In the genomic region with DNA sequence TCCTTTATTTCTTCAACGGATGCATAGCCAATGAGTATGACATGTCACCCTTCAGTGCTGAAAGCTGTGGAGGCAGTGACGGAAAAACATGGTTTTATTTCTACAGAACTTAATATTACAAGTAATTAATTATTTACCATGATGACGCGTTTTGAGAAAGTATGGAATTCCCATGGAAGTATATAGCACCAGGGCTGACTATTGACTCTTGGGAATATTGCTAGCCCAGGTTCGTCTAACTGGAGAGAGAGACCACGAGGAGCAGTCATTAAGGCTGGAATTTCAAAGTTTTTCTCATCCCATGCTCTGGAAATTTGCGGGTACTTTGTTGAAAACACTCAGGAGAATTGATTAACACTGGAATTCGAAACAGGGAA, we compare ENCODE assay signal across 9 cellular contexts.
A peak's percentile ranks its signal among the peaks of the same experiment; 100 is the strongest.
DNase-seq lines count a peak whose midpoint lies in the region; ATAC-seq, FAIRE-seq and TF ChIP-seq lines count a peak whose summit lies in the region.
"Had no signal": no experiment of that assay in that cellular context is flagged by ENCODE, and none has a peak within 500 bp of the region (broad histone marks: within the 10 kb centered on the region; RNA-seq: fewer than 3 reads in every experiment).

No MANE protein-coding gene starts in this region.

- H3K27ac ChIP-seq in RWPE1 (no peak overlapping the region), endothelial cell of umbilical vein (ENCODE audit: insufficient read depth, low read depth, low read length) (no peak overlapping the region)

- TF ChIP-seq POLR2A in endothelial cell of umbilical vein (IDR thresholded peaks at IDR 0.05; ENCODE audit: low read depth, low read length), result no peak

- no peak for ATAC-seq in GM21619 (IDR thresholded peaks at IDR 0.05; ENCODE audit: unreplicated experiment)
- ATAC-seq in HG03135 (IDR thresholded peaks at IDR 0.05; ENCODE audit: unreplicated experiment), result no peak

- H3K9me1 ChIP-seq in endothelial cell of umbilical vein (replicated peaks; ENCODE audit: control insufficient read depth, extremely low read depth, insufficient read depth, low read length), result no peaks in the 10 kb centered on the region

- TF ChIP-seq CTCF in RWPE1 (conservative IDR thresholded peaks at IDR 0.05; ENCODE audit: low read depth) (no peak), endothelial cell of umbilical vein (IDR thresholded peaks at IDR 0.05; ENCODE audit: extremely low read depth in 1 of 2, insufficient read depth in 1 of 2, low read depth in 1 of 2, low read length in 2 of 2) (no peak)

- peaks cover 2 to 22% of the 10 kb centered on the region in 2 experiments for H3K27me3 ChIP-seq in endothelial cell of umbilical vein (ENCODE audit: control insufficient read depth in 2 of 2, insufficient read depth in 2 of 2, low read length in 2 of 2)

- dilution Hi-C loops in endothelial cell of umbilical vein (cut with MboI; ENCODE audit: extremely low pct_ligation_motif_present, low sequenced_read_pairs), result no loop called here

- no peaks in the 10 kb centered on the region for H4K20me1 ChIP-seq in endothelial cell of umbilical vein (replicated peaks; ENCODE audit: control insufficient read depth, extremely low read depth, insufficient read depth, low read length)

- peaks cover 10% of the 10 kb centered on the region for H3K4me1 ChIP-seq in endothelial cell of umbilical vein (ENCODE audit: control insufficient read depth, extremely low read depth, insufficient read depth, low read length)

- peaks cover 13% of the 10 kb centered on the region for H3K4me1 Mint-ChIP-seq in activated naive CD4-positive, alpha-beta T cell treated with anti-CD3 and anti-CD28 coated beads for 36 hours (ENCODE audit: low read depth)

- H3K4me2 ChIP-seq in endothelial cell of umbilical vein (ENCODE audit: insufficient read depth, low read length), result peak overlapping the region; percentile 87

- peak overlapping the region; percentile 61 for H2AFZ ChIP-seq in endothelial cell of umbilical vein (ENCODE audit: low read depth, low read length)

- no TSS peak for BruUV-seq in endothelial cell of umbilical vein (replicated peaks; lab: Mats Ljungman, UMichigan)

- H3K27me3 Mint-ChIP-seq in activated naive CD4-positive, alpha-beta T cell treated with anti-CD3 and anti-CD28 coated beads for 36 hours (ENCODE audit: low read depth), result peaks cover 54% of the 10 kb centered on the region

- FAIRE-seq in endothelial cell of umbilical vein (lab: Jason Lieb, UNC), result no peak

- H3K9ac ChIP-seq in endothelial cell of umbilical vein (replicated peaks; ENCODE audit: extremely low read depth, insufficient read depth, low read length), result no peak overlapping the region

- CTCF ChIA-PET in activated naive CD4-positive, alpha-beta T cell treated with anti-CD3 and anti-CD28 coated beads for 36 hours (lab: Charles Lee), result no interaction called here
- CTCF ChIA-PET in RWPE1 (lab: Yijun Ruan, JAX), result no interaction called here
- CTCF ChIA-PET in endothelial cell of umbilical vein (lab: Charles Lee), result interaction anchor here (1.4 kb wide), 1 partner anchor 35 kb away, joined by 4 read pairs; no protein-coding TSS in a partner anchor

- intact Hi-C loops in activated naive CD4-positive, alpha-beta T cell treated with anti-CD3 and anti-CD28 coated beads for 36 hours (cut with micrococcal nuclease), result loop anchor here (10.0 kb wide), 1 partner anchor 768 kb away; no protein-coding TSS in a partner anchor
- intact Hi-C loops in endothelial cell of umbilical vein (cut with micrococcal nuclease), result loop anchor here (5.0 kb wide), 1 partner anchor 760 kb away; no protein-coding TSS in a partner anchor

- H3K27ac Mint-ChIP-seq in activated naive CD4-positive, alpha-beta T cell treated with anti-CD3 and anti-CD28 coated beads for 36 hours, result no peak overlapping the region
- H3K27ac Mint-ChIP-seq: CD4-positive, alpha-beta T cell had no signal

- no peaks in the 10 kb centered on the region for H3K9me3 ChIP-seq in endothelial cell of umbilical vein (replicated peaks; ENCODE audit: control insufficient read depth, insufficient read depth, low read length)

- POLR2A ChIA-PET in RWPE1 (lab: Yijun Ruan, JAX; ENCODE audit: low non-redundant PET), result no interaction called here
- POLR2A ChIA-PET in endothelial cell of umbilical vein (lab: Charles Lee), result no interaction called here

- H3K9me3 Mint-ChIP-seq in activated naive CD4-positive, alpha-beta T cell treated with anti-CD3 and anti-CD28 coated beads for 36 hours, result no peaks in the 10 kb centered on the region
- H3K9me3 Mint-ChIP-seq: CD4-positive, alpha-beta T cell had no signal

- DNase-seq in activated naive CD4-positive, alpha-beta T cell treated with anti-CD3 and anti-CD28 coated beads for 36 hours, result no peak
- no peak for DNase-seq in activated naive CD4-positive, alpha-beta T cell treated with anti-CD3 and anti-CD28 coated beads, Interleukin-2, amount 50 U/mL, for 16 hours
- DNase-seq in RWPE1 (ENCODE audit: low spot score), result peak; percentile 5
- no peak for DNase-seq in endothelial cell of umbilical vein (ENCODE audit: low read depth, low spot score)
- DNase-seq in skeletal muscle cell (ENCODE audit: low read depth), result no peak
- no peak for DNase-seq in SKM-1 (lab: John Stamatoyannopoulos, UW; ENCODE audit: unreplicated experiment)
- DNase-seq: CD4-positive, alpha-beta T cell had no signal

- no peaks in the 10 kb centered on the region for H3K36me3 Mint-ChIP-seq in activated naive CD4-positive, alpha-beta T cell treated with anti-CD3 and anti-CD28 coated beads for 36 hours (ENCODE audit: low read depth)

- H3K36me3 ChIP-seq in endothelial cell of umbilical vein (ENCODE audit: control insufficient read depth in 2 of 2, extremely low read depth in 1 of 2, insufficient read depth in 2 of 2, low read length in 2 of 2), result no peaks in the 10 kb centered on the region

- peak overlapping the region; percentile 78 for H3K4me3 Mint-ChIP-seq in activated naive CD4-positive, alpha-beta T cell treated with anti-CD3 and anti-CD28 coated beads for 36 hours

- no peaks in the 10 kb centered on the region for H3K79me2 ChIP-seq in endothelial cell of umbilical vein (ENCODE audit: control insufficient read depth, insufficient read depth, low read length)

- H3K4me3 ChIP-seq in endothelial cell of umbilical vein (replicated peaks in 1 of 3; ENCODE audit: insufficient read depth in 1 of 3, low read depth in 1 of 3, low read length in 3 of 3) (peak overlapping the region in 2 of 3 experiments; percentile 14 to 17), skeletal muscle cell (ENCODE audit: low read depth, low read length) (peak overlapping the region; percentile 47)

TF ChIP-seq in endothelial cell of umbilical vein, 7 proteins besides CTCF, POLR2A, EP300 and RAD21:
- TF ChIP-seq POLR2AphosphoS5 (IDR thresholded peaks at IDR 0.05; ENCODE audit: insufficient read depth, low read depth, low read length), result no peak
